Comparison of ENCODE assay signal across 1 cellular context in the genomic region with DNA sequence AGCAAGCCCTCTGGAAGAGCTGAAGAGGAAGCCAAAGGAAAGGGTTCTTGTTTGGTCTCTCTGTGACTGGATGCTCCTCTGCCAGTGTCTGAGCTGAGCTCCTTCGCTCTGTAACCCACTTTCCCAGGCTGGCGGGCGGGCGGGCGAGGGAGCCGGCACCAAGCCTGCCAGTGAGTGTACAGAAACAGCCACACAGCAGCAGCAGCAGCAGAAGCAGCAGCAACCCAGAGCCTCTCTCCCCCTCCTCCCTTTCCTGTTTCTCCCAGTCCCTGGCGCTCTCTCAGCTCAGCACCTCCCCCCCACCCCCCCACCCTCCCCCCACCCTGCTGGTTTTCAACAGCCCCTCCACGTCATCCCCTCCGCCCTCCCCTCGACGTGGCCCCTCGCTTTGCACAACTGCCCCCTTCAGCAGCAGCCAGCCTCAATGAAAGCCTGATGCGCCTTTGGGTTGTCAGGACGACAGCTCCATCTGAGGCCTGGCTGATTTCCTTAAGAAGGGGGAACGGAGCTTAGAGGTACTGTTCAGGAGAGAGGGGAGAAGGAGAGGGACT.
TF ChIP-seq lines count a peak whose summit lies in the region.

LSAMP (minus strand) TSS at position 197 of the 551 bp plus-strand sequence.

TF ChIP-seq in WTC11, 78 proteins besides CTCF, POLR2A, EP300 and RAD21 (continued from another document):
- TF ChIP-seq, protein P1, sequence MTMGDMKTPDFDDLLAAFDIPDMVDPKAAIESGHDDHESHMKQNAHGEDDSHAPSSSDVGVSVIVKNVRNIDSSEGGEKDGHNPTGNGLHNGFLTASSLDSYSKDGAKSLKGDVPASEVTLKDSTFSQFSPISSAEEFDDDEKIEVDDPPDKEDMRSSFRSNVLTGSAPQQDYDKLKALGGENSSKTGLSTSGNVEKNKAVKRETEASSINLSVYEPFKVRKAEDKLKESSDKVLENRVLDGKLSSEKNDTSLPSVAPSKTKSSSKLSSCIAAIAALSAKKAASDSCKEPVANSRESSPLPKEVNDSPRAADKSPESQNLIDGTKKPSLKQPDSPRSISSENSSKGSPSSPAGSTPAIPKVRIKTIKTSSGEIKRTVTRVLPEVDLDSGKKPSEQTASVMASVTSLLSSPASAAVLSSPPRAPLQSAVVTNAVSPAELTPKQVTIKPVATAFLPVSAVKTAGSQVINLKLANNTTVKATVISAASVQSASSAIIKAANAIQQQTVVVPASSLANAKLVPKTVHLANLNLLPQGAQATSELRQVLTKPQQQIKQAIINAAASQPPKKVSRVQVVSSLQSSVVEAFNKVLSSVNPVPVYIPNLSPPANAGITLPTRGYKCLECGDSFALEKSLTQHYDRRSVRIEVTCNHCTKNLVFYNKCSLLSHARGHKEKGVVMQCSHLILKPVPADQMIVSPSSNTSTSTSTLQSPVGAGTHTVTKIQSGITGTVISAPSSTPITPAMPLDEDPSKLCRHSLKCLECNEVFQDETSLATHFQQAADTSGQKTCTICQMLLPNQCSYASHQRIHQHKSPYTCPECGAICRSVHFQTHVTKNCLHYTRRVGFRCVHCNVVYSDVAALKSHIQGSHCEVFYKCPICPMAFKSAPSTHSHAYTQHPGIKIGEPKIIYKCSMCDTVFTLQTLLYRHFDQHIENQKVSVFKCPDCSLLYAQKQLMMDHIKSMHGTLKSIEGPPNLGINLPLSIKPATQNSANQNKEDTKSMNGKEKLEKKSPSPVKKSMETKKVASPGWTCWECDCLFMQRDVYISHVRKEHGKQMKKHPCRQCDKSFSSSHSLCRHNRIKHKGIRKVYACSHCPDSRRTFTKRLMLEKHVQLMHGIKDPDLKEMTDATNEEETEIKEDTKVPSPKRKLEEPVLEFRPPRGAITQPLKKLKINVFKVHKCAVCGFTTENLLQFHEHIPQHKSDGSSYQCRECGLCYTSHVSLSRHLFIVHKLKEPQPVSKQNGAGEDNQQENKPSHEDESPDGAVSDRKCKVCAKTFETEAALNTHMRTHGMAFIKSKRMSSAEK (CRISPR knock-in tag; IDR thresholded peaks at IDR 0.05; ENCODE audit: borderline replicate concordance), result no peak
